10 cellular contexts compared by ENCODE assay signal in genomic region chr5:94021246-94021645, GRCh38.
DNase-seq lines count a peak whose midpoint lies in the region; ATAC-seq and TF ChIP-seq lines count a peak whose summit lies in the region.
"Had no signal": no experiment of that assay in that cellular context is flagged by ENCODE, and none has a peak within 500 bp of the region (broad histone marks: within the 10 kb centered on the region; RNA-seq: fewer than 3 reads in every experiment).

No MANE protein-coding gene starts in this region.

- H3K27me3 ChIP-seq in gastroesophageal sphincter = no peaks in the 10 kb centered on the region

- 62 to 83% methylated on average over 1 to 2 of the region's 2 CpGs for WGBS in gastroesophageal sphincter (ENCODE audit: low coverage in 1 of 2), 2 donors

- in situ Hi-C loops in Caki2 (cut with HindIII; ENCODE audit: low pct_unique_long_range_greater_than_20kb, low sequenced_read_pairs) = no loop called here

- TF ChIP-seq EP300 in gastroesophageal sphincter (IDR thresholded peaks at IDR 0.05) = no peak

- DNase-seq in Caki2 (ENCODE audit: low read depth) (peak; percentile 77), HT1080 (ENCODE audit: low read depth) (peak; percentile 97), astrocyte of the hippocampus (ENCODE audit: low read depth, low spot score) (peak; percentile 90), left colon (no peak), middle frontal gyrus (ENCODE audit: extremely low spot score, low spot score) (no peak)
- DNase-seq in activated naive CD4-positive, alpha-beta T cell (lab: John Stamatoyannopoulos, UW) = no peak
- DNase-seq: activated CD4-positive, alpha-beta T cell treated with anti-CD3 and anti-CD28 coated beads for 4 hours; posterior cingulate gyrus had no signal

- H3K4me1 ChIP-seq in gastroesophageal sphincter = no peaks in the 10 kb centered on the region

- no peak for TF ChIP-seq CTCF in gastroesophageal sphincter (IDR thresholded peaks at IDR 0.05)

- peaks cover 0 to 52% of the 10 kb centered on the region in 2 donors for H3K36me3 ChIP-seq in gastroesophageal sphincter

- H3K9me3 ChIP-seq in gastroesophageal sphincter = peaks cover 0 to 18% (median 0%) of the 10 kb centered on the region in 3 donors

- no peak for TF ChIP-seq POLR2A in gastroesophageal sphincter (IDR thresholded peaks at IDR 0.05)

- ATAC-seq in left colon = peak; percentile 80
- ATAC-seq in HG03521 (IDR thresholded peaks at IDR 0.05; ENCODE audit: unreplicated experiment) = no peak
- ATAC-seq in gastroesophageal sphincter = no peak

- intact Hi-C loops in left colon (cut with DNase I, micrococcal nuclease) = no loop called here

- no peak overlapping the region for H3K27ac ChIP-seq in gastroesophageal sphincter

- H3K4me3 ChIP-seq in gastroesophageal sphincter = no peak overlapping the region

Comparison
In these comparisons a context has a peak if more than half of its experiments do, and no peak if none do; other contexts are left out.
1. DNase-seq: peak in Caki2 (single experiment), HT1080 (single experiment) and astrocyte of the hippocampus (single experiment); none in left colon (0 of 2), middle frontal gyrus (single experiment) and activated naive CD4-positive, alpha-beta T cell (0 of 4).